Comparison of ENCODE assay signal across 17 cellular contexts in genomic region chr1:162144853-162145252, GRCh38.
A peak's percentile ranks its signal among the peaks of the same experiment; 100 is the strongest.
DNase-seq lines count a peak whose midpoint lies in the region; ATAC-seq, FAIRE-seq and TF ChIP-seq lines count a peak whose summit lies in the region.
"Had no signal": no experiment of that assay in that cellular context is flagged by ENCODE, and none has a peak within 500 bp of the region (broad histone marks: within the 10 kb centered on the region; RNA-seq: fewer than 3 reads in every experiment).

No MANE protein-coding gene starts in this region.

- POLR2A ChIA-PET in HCT116 (lab: Charles Lee): interaction anchor here (0.9 to 2.4 kb wide), 9 partner anchors 9 to 89 kb away, joined by 3 to 11 read pairs (median 6); partner anchors contain the start of gene NOS1AP

- no peaks in the 10 kb centered on the region for H3K9me3 ChIP-seq in HCT116 (ENCODE audit: control insufficient read depth in 1 of 2, insufficient read depth in 1 of 2, low read depth in 1 of 2, low read length in 2 of 2)
- H3K9me3 ChIP-seq in right lobe of liver: no peaks in the 10 kb centered on the region
- H3K9me3 ChIP-seq in small intestine (ENCODE audit: control insufficient read depth, low read depth): no peaks in the 10 kb centered on the region
- H3K9me3 ChIP-seq: Peyer's patch had no signal

- FAIRE-seq in small intestine (lab: Jason Lieb, UNC): no peak
- FAIRE-seq: bronchial epithelial cell had no signal

- TF ChIP-seq POLR2A in HCT116 (IDR thresholded peaks at IDR 0.05; ENCODE audit: borderline replicate concordance, extremely low read depth, insufficient read depth, insufficient read length) (no peak), right lobe of liver (IDR thresholded peaks at IDR 0.05) (no peak), GM18505 (IDR thresholded peaks at IDR 0.05; ENCODE audit: borderline replicate concordance, extremely low read depth, insufficient read depth, insufficient read length) (no peak)

- H3K9ac ChIP-seq in HCT116 (ENCODE audit: low read length): peak overlapping the region; percentile 24

- TF ChIP-seq RAD21 in HCT116 (IDR thresholded peaks at IDR 0.05; ENCODE audit: low read depth): no peak

- TF ChIP-seq CTCF in HCT116 (IDR thresholded peaks at IDR 0.05 in 2 of 3, conservative IDR thresholded peaks at IDR 0.05 in 1 of 3; ENCODE audit: borderline replicate concordance in 1 of 3, insufficient read depth in 1 of 3, low read depth in 2 of 3, low read length in 2 of 3) (no peak), VCaP (conservative IDR thresholded peaks at IDR 0.05) (no peak), right lobe of liver (IDR thresholded peaks at IDR 0.05) (no peak)

- H3K27me3 ChIP-seq in HCT116 (ENCODE audit: insufficient read depth, low read length) (no peaks in the 10 kb centered on the region), right lobe of liver (no peaks in the 10 kb centered on the region), small intestine (ENCODE audit: control insufficient read depth in 2 of 2, insufficient read depth in 2 of 2, low read length in 2 of 2) (no peaks in the 10 kb centered on the region)
- H3K27me3 ChIP-seq: Peyer's patch had no signal

- CTCF ChIA-PET in HCT116 (lab: Charles Lee): no interaction called here

- WGBS in right lobe of liver (ENCODE audit: insufficient coverage, low coverage, low lambda C conversion rate, missing lambda C conversion rate): 18% methylated on average over 6 of the region's 6 CpGs
- WGBS in small intestine, 3 donors: 30 to 56% (median 51%) methylated on average over 6 of the region's 6 CpGs

- no peaks in the 10 kb centered on the region for H3K9me2 ChIP-seq in HCT116 (ENCODE audit: insufficient read depth)

- H3K36me3 ChIP-seq in HCT116 (ENCODE audit: control insufficient read depth in 1 of 2, insufficient read depth in 2 of 2, low read length in 2 of 2): no peaks in the 10 kb centered on the region
- no peaks in the 10 kb centered on the region for H3K36me3 ChIP-seq in right lobe of liver
- H3K36me3 ChIP-seq in small intestine (ENCODE audit: control insufficient read depth in 2 of 2, insufficient read depth in 2 of 2, low read length in 2 of 2): no peaks in the 10 kb centered on the region
- H3K36me3 ChIP-seq: Peyer's patch had no signal

- H3K4me3 ChIP-seq in HCT116 (replicated peaks in 1 of 2; ENCODE audit: low read depth in 1 of 2, low read length in 2 of 2): peak overlapping the region; percentile 15 to 24
- no peak overlapping the region for H3K4me3 ChIP-seq in right lobe of liver
- no peak overlapping the region for H3K4me3 ChIP-seq in small intestine (ENCODE audit: low read depth in 1 of 2, low read length in 2 of 2)
- H3K4me3 ChIP-seq: Peyer's patch had no signal

- H3K4me1 ChIP-seq in HCT116 (ENCODE audit: control insufficient read depth in 1 of 2, insufficient read depth in 2 of 2, low read length in 2 of 2): peaks cover 72 to 77% of the 10 kb centered on the region in 2 experiments
- peaks cover 0 to 22% (median 5%) of the 10 kb centered on the region in 4 donors for H3K4me1 ChIP-seq in right lobe of liver
- no peaks in the 10 kb centered on the region for H3K4me1 ChIP-seq in small intestine (ENCODE audit: control insufficient read depth in 2 of 2, insufficient read depth in 1 of 2, low read depth in 1 of 2, low read length in 1 of 2)
- H3K4me1 ChIP-seq: Peyer's patch had no signal

- no peak overlapping the region for H2AFZ ChIP-seq in HCT116 (ENCODE audit: low read depth, low read length, poor library complexity, severe bottlenecking)

- H3K79me2 ChIP-seq in HCT116 (ENCODE audit: insufficient read depth, low read length): no peaks in the 10 kb centered on the region

- H4K20me1 ChIP-seq in HCT116 (ENCODE audit: insufficient read depth): no peaks in the 10 kb centered on the region

- RAD21 ChIA-PET in HCT116 (lab: Charles Lee; ENCODE audit: low non-redundant PET in 1 of 2, low total read pairs in 2 of 2, uncharacterized antibody in 2 of 2, unreplicated experiment in 2 of 2): no interaction called here

- ATAC-seq in HCT116 (peak; percentile 72), right lobe of liver (peak; percentile 65 to 83 (median 80)), GM18505 (IDR thresholded peaks at IDR 0.05; ENCODE audit: unreplicated experiment) (no peak)
- ATAC-seq: activated CD8-positive, alpha-beta T cell treated with anti-CD3 and anti-CD28 coated beads, Interleukin-2, amount 10 ng/mL, durations not matched to agents 7 days and 5 days; left cardiac atrium had no signal

- H3K27ac ChIP-seq in HCT116 (ENCODE audit: low read depth, low read length) (peak overlapping the region; percentile 87), VCaP (peak overlapping the region; percentile 29), right lobe of liver (peak overlapping the region in 1 of 3 donors; percentile 25), small intestine (ENCODE audit: low read depth in 1 of 2, low read length in 1 of 2) (no peak overlapping the region)
- H3K27ac ChIP-seq: Peyer's patch had no signal

- H3K4me2 ChIP-seq in HCT116 (ENCODE audit: low read length): peak overlapping the region; percentile 73

- intact Hi-C loops in HCT116 (cut with micrococcal nuclease): no loop called here
- intact Hi-C loops in right lobe of liver (cut with DNase I): no loop called here

- no TSS peak for BruUV-seq in HCT116 (replicated peaks; lab: Mats Ljungman, UMichigan)

- DNase-seq in HCT116 (ENCODE audit: low read depth, low spot score): peak; percentile 79
- peak; percentile 68 for DNase-seq in NCI-H2107 treated with DMSO at 0.1 percent for 48 hours (lab: John Stamatoyannopoulos, UW; ENCODE audit: unreplicated experiment)
- no peak for DNase-seq in right lobe of liver
- DNase-seq in small intestine: no peak
- no peak for DNase-seq in ureter (ENCODE audit: low spot score)
- no peak for DNase-seq in amniotic stem cell (lab: John Stamatoyannopoulos, UW)
- DNase-seq: activated CD8-positive, alpha-beta T cell treated with anti-CD3 and anti-CD28 coated beads, Interleukin-2, amount 10 ng/mL, durations not matched to agents 7 days and 5 days; activated naive CD8-positive, alpha-beta T cell treated with anti-CD3 and anti-CD28 coated beads, Interleukin-2, amount 10 ng/mL, durations not matched to agents 7 days and 5 days; GF-D8; KG1; left cardiac atrium; NCI-H1105 treated with DMSO at 0.1 percent for 48 hours; Peyer's patch; SW 1271 had no signal

TF ChIP-seq in HCT116, 20 proteins besides CTCF, POLR2A, EP300 and RAD21 (continues in another document):
- TF ChIP-seq SRF (IDR thresholded peaks at IDR 0.05; ENCODE audit: low read depth): no peak
- TF ChIP-seq ZBTB33 (IDR thresholded peaks at IDR 0.05; ENCODE audit: extremely low read depth, insufficient replicate concordance, low read length): no peak
- TF ChIP-seq EZH2phosphoT487 (IDR thresholded peaks at IDR 0.05; ENCODE audit: borderline replicate concordance): no peak
- TF ChIP-seq SIN3A (IDR thresholded peaks at IDR 0.05; ENCODE audit: low read depth): no peak; the same call in 1 of the 2 replicates
- no peak for TF ChIP-seq ELF1 (IDR thresholded peaks at IDR 0.05; ENCODE audit: borderline replicate concordance, low read depth)
- TF ChIP-seq MAX (IDR thresholded peaks at IDR 0.05): peak; percentile 72
- no peak for TF ChIP-seq EGR1 (IDR thresholded peaks at IDR 0.05; ENCODE audit: low read depth)
- TF ChIP-seq ZFX (IDR thresholded peaks at IDR 0.05): no peak
- peak; percentile 89 for TF ChIP-seq CEBPB (IDR thresholded peaks at IDR 0.05; ENCODE audit: low read depth)
- no peak for TF ChIP-seq ZNF274 (IDR thresholded peaks at IDR 0.05; ENCODE audit: low read depth, low read length)
- TF ChIP-seq JUND (IDR thresholded peaks at IDR 0.05): peak; percentile 46
- peak; percentile 83 for TF ChIP-seq SP1 (IDR thresholded peaks at IDR 0.05; ENCODE audit: low read depth)
- TF ChIP-seq YY1 (IDR thresholded peaks at IDR 0.05; ENCODE audit: extremely low read depth, insufficient replicate concordance, low read depth, low read length): peak; percentile 20
- TF ChIP-seq TCF7L2 (IDR thresholded peaks at IDR 0.05; ENCODE audit: borderline replicate concordance, extremely low read depth, insufficient read depth, insufficient read length): peak; percentile 82
- TF ChIP-seq EZH2 (IDR thresholded peaks at IDR 0.05): no peak

Comparison
In these comparisons a context has a peak if more than half of its experiments do, and no peak if none do; other contexts are left out.
1. DNase-seq: peak in HCT116 (single experiment) and NCI-H2107 treated with DMSO at 0.1 percent for 48 hours (single experiment); none in right lobe of liver (0 of 3), small intestine (single experiment), ureter (single experiment) and amniotic stem cell (single experiment).
2. H3K27ac ChIP-seq: peak in HCT116 (single experiment) and VCaP (single experiment); none in small intestine (0 of 2).
3. H3K4me3 ChIP-seq: peak in HCT116 (2 of 2); none in right lobe of liver (0 of 3) and small intestine (0 of 2).